Comparison of ENCODE assay signal across 8 cellular contexts in genomic region chr22:42518637-42519543, GRCh38. TPM values are rescaled to one million over a fixed set of nuclear protein-coding genes. Genes with fewer than 3 reads are reported as not detected.
DNase-seq lines count a peak whose midpoint lies in the region; ATAC-seq, FAIRE-seq and TF ChIP-seq lines count a peak whose summit lies in the region.
"Not testable (repeated sequence)": the region's sequence is repeated elsewhere in the genome, so short reads cannot be mapped to it uniquely, and the experiment has no call there.

No MANE protein-coding gene starts in this region.

- not testable (repeated sequence) for TF ChIP-seq CTCF in SU-DHL-6 (IDR thresholded peaks at IDR 0.05; ENCODE audit: insufficient read depth, low read length, poor library complexity, severe bottlenecking); GM12878 (IDR thresholded peaks at IDR 0.05 in 2 of 3, conservative IDR thresholded peaks at IDR 0.05 in 1 of 3; ENCODE audit: control insufficient read depth in 2 of 3, extremely low read depth in 1 of 3, insufficient read depth in 1 of 3, low read depth in 3 of 3, low read length in 3 of 3); foreskin fibroblast (IDR thresholded peaks at IDR 0.05; ENCODE audit: low read depth, low read length); spleen (IDR thresholded peaks at IDR 0.05 in 8 of 11, conservative IDR thresholded peaks at IDR 0.05 in 3 of 11)

- H3K4me2 ChIP-seq in BLaER1 treated with 17β-estradiol and CSF1 and Interleukin-3, amounts not matched to agents 10 nM and 100 nM = peak overlapping the region; percentile 70 to 92 (median 84)
- H3K4me2 ChIP-seq in SU-DHL-6 (ENCODE audit: low read depth, low read length, poor library complexity, severe bottlenecking) (peak overlapping the region; percentile 79), GM12878 (ENCODE audit: control insufficient read depth, insufficient read depth) (peak overlapping the region; percentile 13; the same call in 1 of the 2 replicates)

- not testable (repeated sequence) for DNase-seq in GM12878 (ENCODE audit: low read depth, low spot score); foreskin fibroblast; spleen

- BruUV-seq in GM12878 (replicated peaks; lab: Mats Ljungman, UMichigan) = not testable (repeated sequence)

- H3K36me3 ChIP-seq in BLaER1 treated with 17β-estradiol and CSF1 and Interleukin-3, amounts not matched to agents 10 nM and 100 nM = peaks cover 26 to 40% (median 37%) of the 10 kb centered on the region in 11 experiments
- not testable (repeated sequence) for H3K36me3 ChIP-seq in SU-DHL-6 (ENCODE audit: low read length); GM12878 (ENCODE audit: control insufficient read depth in 2 of 2, insufficient read depth in 2 of 2, low read length in 1 of 2)
- H3K36me3 ChIP-seq in mucosa of rectum (ENCODE audit: control insufficient read depth in 2 of 2, insufficient read depth in 2 of 2, low read length in 2 of 2) (peaks cover 5 to 17% of the 10 kb centered on the region in 2 donors), spleen (peaks cover 0 to 41% (median 30%) of the 10 kb centered on the region in 6 donors)

- CTCF ChIA-PET in GM12878 (lab: Yijun Ruan, JAX) = interaction anchor here (1.0 kb wide), 1 partner anchor 154 kb away, joined by 3 read pairs; no protein-coding TSS in a partner anchor

- H3K9me3 ChIP-seq in BLaER1 treated with 17β-estradiol and CSF1 and Interleukin-3, amounts not matched to agents 10 nM and 100 nM (replicated peaks in 1 of 11); SU-DHL-6 (ENCODE audit: insufficient read depth, low read length); GM12878 (replicated peaks; ENCODE audit: control insufficient read depth, insufficient read depth, low read length); mucosa of rectum (ENCODE audit: control insufficient read depth in 2 of 2, low read length in 2 of 2); spleen: not testable (repeated sequence)

- peaks cover 11 to 42% (median 39%) of the 10 kb centered on the region in 11 experiments; a peak in 20 of 22 replicates for H4K20me1 ChIP-seq in BLaER1 treated with 17β-estradiol and CSF1 and Interleukin-3, amounts not matched to agents 10 nM and 100 nM
- not testable (repeated sequence) for H4K20me1 ChIP-seq in SU-DHL-6 (ENCODE audit: low read depth, low read length); GM12878 (ENCODE audit: control insufficient read depth, insufficient read depth)

- 7% methylated on average over 14 of the region's 30 CpGs for WGBS in GM12878 (ENCODE audit: insufficient coverage, insufficient replicate concordance, low lambda C conversion rate, missing lambda C conversion rate)
- 7 to 21% (median 11%) methylated on average over 8 to 20 of the region's 30 CpGs for WGBS in spleen, 5 donors

- H2AFZ ChIP-seq in SU-DHL-6 (ENCODE audit: low read depth, low read length, severe bottlenecking) = peak overlapping the region; percentile 38
- not testable (repeated sequence) for H2AFZ ChIP-seq in GM12878 (ENCODE audit: control insufficient read depth, low read depth, low read length)

- H3K27me3 ChIP-seq in BLaER1 treated with 17β-estradiol and CSF1 and Interleukin-3, amounts not matched to agents 10 nM and 100 nM; SU-DHL-6 (ENCODE audit: low read length); GM12878 (replicated peaks in 1 of 2; ENCODE audit: control insufficient read depth in 2 of 2, insufficient read depth in 2 of 2, low read length in 1 of 2); mucosa of rectum (ENCODE audit: control insufficient read depth in 2 of 2, insufficient read depth in 2 of 2, low read length in 2 of 2); spleen (replicated peaks in 1 of 7): not testable (repeated sequence)

- intact Hi-C loops in GM12878 (cut with micrococcal nuclease; ENCODE audit: unreplicated experiment); spleen (cut with DNase I; ENCODE audit: low total_unique reads): not testable (repeated sequence)

- H3K9me2 ChIP-seq in SU-DHL-6 (replicated peaks; ENCODE audit: insufficient read depth, low read length) = not testable (repeated sequence)

- peak overlapping the region; percentile 81 to 96 (median 90) for H3K4me3 ChIP-seq in BLaER1 treated with 17β-estradiol and CSF1 and Interleukin-3, amounts not matched to agents 10 nM and 100 nM
- peak overlapping the region; percentile 99 for H3K4me3 ChIP-seq in SU-DHL-6 (ENCODE audit: insufficient read depth, low read length, poor library complexity, severe bottlenecking)
- H3K4me3 ChIP-seq in GM12878 = peak overlapping the region; percentile 82
- H3K4me3 ChIP-seq in foreskin fibroblast (ENCODE audit: low read depth in 1 of 2, low read length in 2 of 2) = peak overlapping the region; percentile 68 to 79
- peak overlapping the region; percentile 77 to 94 for H3K4me3 ChIP-seq in mucosa of rectum (ENCODE audit: low read length in 2 of 2)
- peak overlapping the region; percentile 84 to 99 (median 92) for H3K4me3 ChIP-seq in spleen

- peak overlapping the region; percentile 87 to 98 (median 94) for H3K9ac ChIP-seq in BLaER1 treated with 17β-estradiol and CSF1 and Interleukin-3, amounts not matched to agents 10 nM and 100 nM
- peak overlapping the region; percentile 97 for H3K9ac ChIP-seq in SU-DHL-6 (ENCODE audit: low read length)
- H3K9ac ChIP-seq in GM12878 (ENCODE audit: control insufficient read depth, insufficient read depth, low read length) = peak overlapping the region; percentile 78
- H3K9ac ChIP-seq in mucosa of rectum (ENCODE audit: low read depth in 1 of 2, low read length in 2 of 2) = peak overlapping the region; percentile 70 to 93

- RAD21 ChIA-PET in GM12878 (lab: Charles Lee; ENCODE audit: unreplicated experiment) = not testable (repeated sequence)

- FAIRE-seq in GM12878 (lab: Jason Lieb, UNC) = peak; percentile 75

- peaks cover 15 to 32% (median 25%) of the 10 kb centered on the region in 10 experiments; a peak in 19 of 20 replicates for H3K4me1 ChIP-seq in BLaER1 treated with 17β-estradiol and CSF1 and Interleukin-3, amounts not matched to agents 10 nM and 100 nM
- H3K4me1 ChIP-seq in GM12878 (ENCODE audit: control insufficient read depth, insufficient read depth, low read length); mucosa of rectum (ENCODE audit: control insufficient read depth in 2 of 2, insufficient read depth in 2 of 2, low read length in 2 of 2): not testable (repeated sequence)
- H3K4me1 ChIP-seq in spleen = peaks cover 4 to 50% (median 29%) of the 10 kb centered on the region in 6 donors

- in situ Hi-C loops in GM12878 (cut with MboI) = not testable (repeated sequence)

- SMC1A ChIA-PET in GM12878 (lab: Charles Lee; ENCODE audit: uncharacterized antibody, unreplicated experiment) = interaction anchor here (1.1 kb wide), 1 partner anchor 63 kb away, joined by 3 read pairs; no protein-coding TSS in a partner anchor

- not testable (repeated sequence) for TF ChIP-seq RAD21 in GM12878 (IDR thresholded peaks at IDR 0.05; ENCODE audit: insufficient read depth, low read depth, low read length)

- TF ChIP-seq EP300 in GM12878 (IDR thresholded peaks at IDR 0.05; ENCODE audit: borderline replicate concordance in 1 of 2, control insufficient read depth in 1 of 2, low read depth in 2 of 2, low read length in 2 of 2) = not testable (repeated sequence)

- H3K79me2 ChIP-seq in SU-DHL-6 (ENCODE audit: insufficient read depth, low read length) (peaks cover 37% of the 10 kb centered on the region), GM12878 (ENCODE audit: control insufficient read depth, insufficient read depth, low read length) (peaks cover 21% of the 10 kb centered on the region)

- ATAC-seq in GM19372 (IDR thresholded peaks at IDR 0.05; ENCODE audit: low read depth, unreplicated experiment) (peak; percentile 25), HG03442 (IDR thresholded peaks at IDR 0.05; ENCODE audit: unreplicated experiment) (peak; percentile 5), GM12878 (peak; percentile 56)

- H3K27ac ChIP-seq in BLaER1 treated with 17β-estradiol and CSF1 and Interleukin-3, amounts not matched to agents 10 nM and 100 nM = peak overlapping the region; percentile 72 to 97 (median 94)
- H3K27ac ChIP-seq in SU-DHL-6 (ENCODE audit: low read depth, low read length) (peak overlapping the region; percentile 75), GM12878 (ENCODE audit: control insufficient read depth, insufficient read depth) (peak overlapping the region; percentile 74; the same call in 1 of the 2 replicates), mucosa of rectum (ENCODE audit: low read depth in 2 of 2, low read length in 2 of 2) (peak overlapping the region; percentile 69 to 71), spleen (peak overlapping the region; percentile 79 to 90 (median 85))

- not testable (repeated sequence) for H3F3A ChIP-seq in SU-DHL-6 (ENCODE audit: insufficient read depth)

- POLR2A ChIA-PET in GM12878 (lab: Charles Lee) = not testable (repeated sequence)

- TF ChIP-seq POLR2A in GM12878 (IDR thresholded peaks at IDR 0.05; ENCODE audit: low read depth, low read length); spleen (IDR thresholded peaks at IDR 0.05): not testable (repeated sequence)

RNA-seq across cellular contexts. Expression of gene RRP7A, which starts 0.7 kb away (rescaled TPM):
- 24.1 and 27.7 TPM in 2 replicates for total RNA-seq in GM12878 (2013; cell fraction: nucleolus; rRNA removed)
- 42.4 and 42.7 TPM in 2 replicates for total RNA-seq in GM12878 (2014; rRNA removed)
- 34.8 and 38.1 TPM in 2 replicates for total RNA-seq in GM12878 (2014; rRNA removed; fragmentation: Illumina TruSeq; extraction: Trizol)
- total RNA-seq in GM12878 (2021) = 73.9 and 84.9 TPM in 2 replicates
- polyA plus RNA-seq in GM12878 (2011; ENCODE audit: low read depth) = 10.3 TPM
- polyA plus RNA-seq in GM12878 (2011; rRNA removed) = 23.9 and 41.4 TPM in 2 replicates
- 33.2 and 45.5 TPM in 2 replicates for polyA plus RNA-seq in GM12878 (2011; cell fraction: cytosol; rRNA removed)
- 22.8 and 28.8 TPM in 2 replicates for polyA plus RNA-seq in GM12878 (2011; cell fraction: nucleus; rRNA removed)
- polyA plus RNA-seq in GM12878 (2012) = 18.6 and 23.1 TPM in 2 replicates
- polyA plus RNA-seq in GM12878 (2014; fragmentation: Illumina TruSeq; extraction: Trizol) = 38.1 and 49.7 TPM in 2 replicates
- 10 to 100 TPM in 1 of 2 experiments, 1 to 10 TPM in 1; 2.9 to 12.3 TPM for polyA plus RNA-seq in GM12878 (2014; fragmentation: Nextera tagmentation; extraction: Ambion mirVana)
- 41.7 and 45.1 TPM in 2 replicates for polyA plus RNA-seq in GM12878 (2014; rRNA removed)
- 100 to 1,000 TPM in 1 of 2 experiments, 10 to 100 TPM in 1; 88.9 to 114 TPM for polyA plus RNA-seq in GM12878 (2016; fragmentation: Nextera tagmentation; extraction: Ambion mirVana)
- polyA minus RNA-seq in GM12878 (2011; rRNA and poly(A)+ RNA removed) = 15.7 and 24.9 TPM in 2 replicates
- 7.2 and 10.6 TPM in 2 replicates for polyA minus RNA-seq in GM12878 (2011; cell fraction: cytosol; rRNA and poly(A)+ RNA removed)
- polyA minus RNA-seq in GM12878 (2011; cell fraction: nucleus; rRNA and poly(A)+ RNA removed) = 9.7 and 20.3 TPM in 2 replicates
- total RNA-seq in spleen = 10 to 100 TPM; 27.1 to 47.4 (median 42.5) TPM
- 10 to 100 TPM in 2 of 3 donors, 1 to 10 TPM in 1; 8.9 to 38.8 (median 31.5) TPM for polyA plus RNA-seq in spleen

RNA-seq across cellular contexts. Expression of gene SERHL2, which starts 34.9 kb away (rescaled TPM):
- total RNA-seq in GM12878 (2013; cell fraction: nucleolus; rRNA removed) = 2.4 and 3.3 TPM in 2 replicates
- total RNA-seq in GM12878 (2014; rRNA removed) (1.3 and 2.0 TPM in 2 replicates), GM12878 (2014; rRNA removed; fragmentation: Illumina TruSeq; extraction: Trizol) (0.64 and 1.1 TPM in 2 replicates), GM12878 (2021) (0.69 and 1.0 TPM in 2 replicates), spleen (1 to 10 TPM; 1.7 to 4.1 (median 3.0) TPM)
- polyA plus RNA-seq in GM12878 (2011; ENCODE audit: low read depth) = 0.80 TPM
- polyA plus RNA-seq in GM12878 (2011; rRNA removed) (0.97 and 1.6 TPM in 2 replicates), GM12878 (2014; fragmentation: Illumina TruSeq; extraction: Trizol) (1.1 and 3.6 TPM in 2 replicates), GM12878 (2014; fragmentation: Nextera tagmentation; extraction: Ambion mirVana) (under 1 TPM; 0.63 to 0.93 TPM), GM12878 (2014; rRNA removed) (1.3 TPM in 2 replicates), GM12878 (2016; fragmentation: Nextera tagmentation; extraction: Ambion mirVana) (1 to 10 TPM; 1.7 to 1.8 TPM), spleen (1 to 10 TPM; 2.2 to 4.1 (median 2.6) TPM)
- polyA plus RNA-seq in GM12878 (2011; cell fraction: cytosol; rRNA removed) = 0.63 and 1.5 TPM in 2 replicates
- polyA plus RNA-seq in GM12878 (2011; cell fraction: nucleus; rRNA removed) = 1.4 and 1.6 TPM in 2 replicates
- polyA plus RNA-seq in GM12878 (2012) = 0.90 and 1.1 TPM in 2 replicates
- 0.73 and 1.8 TPM in 2 replicates for polyA minus RNA-seq in GM12878 (2011; rRNA and poly(A)+ RNA removed)
- polyA minus RNA-seq in GM12878 (2011; cell fraction: cytosol; rRNA and poly(A)+ RNA removed) = not detected in 2 replicates
- polyA minus RNA-seq in GM12878 (2011; cell fraction: nucleus; rRNA and poly(A)+ RNA removed) = not detected in 2 replicates

Comparison
In these comparisons a context has a peak if more than half of its experiments do, and no peak if none do; other contexts are left out.
1. H3K4me2 ChIP-seq: peak in every context shown above with its lines; median percentile 84 in BLaER1 treated with 17β-estradiol and CSF1 and Interleukin-3, amounts not matched to agents 10 nM and 100 nM; 79 in SU-DHL-6; 13 in GM12878.
2. ATAC-seq: peak in every context shown above with its lines; median percentile 56 in GM12878; 25 in GM19372; 5 in HG03442.